26 cellular contexts compared by ENCODE assay signal in genomic region chrX:19814778-19815177, GRCh38.
DNase-seq lines count a peak whose midpoint lies in the region; ATAC-seq, FAIRE-seq and TF ChIP-seq lines count a peak whose summit lies in the region.
"Had no signal": no experiment of that assay in that cellular context is flagged by ENCODE, and none has a peak within 500 bp of the region (broad histone marks: within the 10 kb centered on the region; RNA-seq: fewer than 3 reads in every experiment).

No MANE protein-coding gene starts in this region.

- H3K36me3 ChIP-seq in neutrophil: no peaks in the 10 kb centered on the region
- no peaks in the 10 kb centered on the region for H3K36me3 ChIP-seq in hepatocyte (replicated peaks; ENCODE audit: insufficient read depth, low read depth)
- H3K36me3 ChIP-seq: left lung, Peyer's patch, thoracic aorta had no signal

- peaks cover 57% of the 10 kb centered on the region for H3K4me1 Mint-ChIP-seq in activated CD4-positive, alpha-beta T cell treated with anti-CD3 and anti-CD28 coated beads, Interleukin-2, amount 10 ng/mL, durations not matched to agents 7 days and 5 days
- H3K4me1 Mint-ChIP-seq in activated CD4-positive, alpha-beta memory T cell treated with anti-CD3 and anti-CD28 coated beads, Interleukin-2, amount 10 ng/mL, durations not matched to agents 7 days and 5 days: peaks cover 55% of the 10 kb centered on the region

- FAIRE-seq in GM12892 (lab: Jason Lieb, UNC): peak; percentile 75
- FAIRE-seq: A204.1, islet of Langerhans had no signal

- no peaks in the 10 kb centered on the region for H3K27me3 Mint-ChIP-seq in activated CD4-positive, alpha-beta T cell treated with anti-CD3 and anti-CD28 coated beads, Interleukin-2, amount 10 ng/mL, durations not matched to agents 7 days and 5 days
- H3K27me3 Mint-ChIP-seq in activated CD4-positive, alpha-beta memory T cell treated with anti-CD3 and anti-CD28 coated beads, Interleukin-2, amount 10 ng/mL, durations not matched to agents 7 days and 5 days: no peaks in the 10 kb centered on the region
- H3K27me3 Mint-ChIP-seq: stimulated activated naive CD8-positive, alpha-beta T cell treated with anti-CD3 and anti-CD28 coated beads, Interleukin-15, Interleukin-2, amounts not matched to agents 100 ng/mL and 50 ng/mL, for 24 hours had no signal

- TF ChIP-seq CTCF in neutrophil (IDR thresholded peaks at IDR 0.05) (no peak), hepatocyte (IDR thresholded peaks at IDR 0.05; ENCODE audit: poor library complexity) (no peak)

- no peaks in the 10 kb centered on the region for H4K20me1 ChIP-seq in hepatocyte (ENCODE audit: insufficient read depth, poor library complexity, severe bottlenecking)

- no peaks in the 10 kb centered on the region for H3K27me3 ChIP-seq in neutrophil
- no peaks in the 10 kb centered on the region for H3K27me3 ChIP-seq in hepatocyte
- H3K27me3 ChIP-seq: left lung, Peyer's patch had no signal

- H3K9me3 Mint-ChIP-seq in activated CD4-positive, alpha-beta T cell treated with anti-CD3 and anti-CD28 coated beads, Interleukin-2, amount 10 ng/mL, durations not matched to agents 7 days and 5 days: peaks cover 9% of the 10 kb centered on the region
- peaks cover 3% of the 10 kb centered on the region for H3K9me3 Mint-ChIP-seq in activated CD4-positive, alpha-beta memory T cell treated with anti-CD3 and anti-CD28 coated beads, Interleukin-2, amount 10 ng/mL, durations not matched to agents 7 days and 5 days

- no peaks in the 10 kb centered on the region for H3K79me2 ChIP-seq in hepatocyte

- peak overlapping the region; percentile 66 for H3K27ac Mint-ChIP-seq in activated CD4-positive, alpha-beta T cell treated with anti-CD3 and anti-CD28 coated beads, Interleukin-2, amount 10 ng/mL, durations not matched to agents 7 days and 5 days
- H3K27ac Mint-ChIP-seq in activated CD4-positive, alpha-beta memory T cell treated with anti-CD3 and anti-CD28 coated beads, Interleukin-2, amount 10 ng/mL, durations not matched to agents 7 days and 5 days: peak overlapping the region; percentile 35

- H3K4me3 Mint-ChIP-seq in activated CD4-positive, alpha-beta T cell treated with anti-CD3 and anti-CD28 coated beads, Interleukin-2, amount 10 ng/mL, durations not matched to agents 7 days and 5 days: no peak overlapping the region
- no peak overlapping the region for H3K4me3 Mint-ChIP-seq in activated CD4-positive, alpha-beta memory T cell treated with anti-CD3 and anti-CD28 coated beads, Interleukin-2, amount 10 ng/mL, durations not matched to agents 7 days and 5 days
- H3K4me3 Mint-ChIP-seq: stimulated activated naive CD8-positive, alpha-beta T cell treated with anti-CD3 and anti-CD28 coated beads, Interleukin-15, Interleukin-2, amounts not matched to agents 100 ng/mL and 50 ng/mL, for 24 hours had no signal

- no peak for DNase-seq in activated CD4-positive, alpha-beta T cell treated with anti-CD3 and anti-CD28 coated beads, Interleukin-2, amount 10 ng/mL, durations not matched to agents 7 days and 5 days
- DNase-seq in activated CD4-positive, alpha-beta T cell treated with anti-CD3 and anti-CD28 coated beads for 48 hours: no peak
- DNase-seq in GM12892 (ENCODE audit: insufficient read length): no peak
- DNase-seq in activated CD4-positive, alpha-beta memory T cell treated with anti-CD3 and anti-CD28 coated beads, Interleukin-2, amount 10 ng/mL, durations not matched to agents 7 days and 5 days: no peak
- DNase-seq in hepatocyte (ENCODE audit: low spot score): no peak
- DNase-seq: cerebellar nuclear complex; DMS53; GF-D8; NCI-H1105; NCI-H187 treated with DMSO at 0.1 percent for 48 hours; NCI-H2171 treated with DMSO at 0.1 percent for 48 hours; NCI-H510A treated with DMSO at 0.1 percent for 48 hours; occipital lobe; Peyer's patch; SIG-M5; stimulated activated CD4-positive, alpha-beta T cell treated with anti-CD3 and anti-CD28 coated beads, Interleukin-15, amount 100 ng/mL, for 24 hours; SW 1271 had no signal

- H3K4me3 ChIP-seq in neutrophil (ENCODE audit: low read depth in 1 of 2, low read length in 1 of 2) (no peak overlapping the region), hepatocyte (no peak overlapping the region)
- H3K4me3 ChIP-seq: left lung, Peyer's patch, thoracic aorta had no signal

- H3K36me3 Mint-ChIP-seq in activated CD4-positive, alpha-beta T cell treated with anti-CD3 and anti-CD28 coated beads, Interleukin-2, amount 10 ng/mL, durations not matched to agents 7 days and 5 days (ENCODE audit: low read depth): peaks cover 26% of the 10 kb centered on the region
- H3K36me3 Mint-ChIP-seq in activated CD4-positive, alpha-beta memory T cell treated with anti-CD3 and anti-CD28 coated beads, Interleukin-2, amount 10 ng/mL, durations not matched to agents 7 days and 5 days (ENCODE audit: low read depth): peaks cover 23% of the 10 kb centered on the region

- TF ChIP-seq POLR2A in GM12892 (IDR thresholded peaks at IDR 0.05; ENCODE audit: low read depth, low read length): no peak

- H3K4me1 ChIP-seq in neutrophil (ENCODE audit: control insufficient read depth in 1 of 2, insufficient read depth in 1 of 2, low read depth in 1 of 2, low read length in 1 of 2) (peaks cover 50 to 52% of the 10 kb centered on the region in 2 experiments), hepatocyte (ENCODE audit: insufficient read depth) (no peaks in the 10 kb centered on the region)
- H3K4me1 ChIP-seq: Peyer's patch had no signal

- POLR2A ChIA-PET in activated CD4-positive, alpha-beta T cell treated with anti-CD3 and anti-CD28 coated beads, Interleukin-2, amount 10 ng/mL, durations not matched to agents 7 days and 5 days (lab: Charles Lee): no interaction called here
- POLR2A ChIA-PET in activated CD4-positive, alpha-beta memory T cell treated with anti-CD3 and anti-CD28 coated beads, Interleukin-2, amount 10 ng/mL, durations not matched to agents 7 days and 5 days (lab: Charles Lee): no interaction called here

- no peaks in the 10 kb centered on the region for H3K9me3 ChIP-seq in neutrophil
- no peaks in the 10 kb centered on the region for H3K9me3 ChIP-seq in hepatocyte (ENCODE audit: low read depth)
- H3K9me3 ChIP-seq: left lung, Peyer's patch, thoracic aorta had no signal

- ATAC-seq in GM21723 (IDR thresholded peaks at IDR 0.05; ENCODE audit: unreplicated experiment): no peak
- ATAC-seq in GM18498 (IDR thresholded peaks at IDR 0.05; ENCODE audit: unreplicated experiment): no peak
- ATAC-seq: activated CD4-positive, CD25-positive, alpha-beta regulatory T cell treated with anti-CD3 and anti-CD28 coated beads, Interleukin-2, amount 50 U/mL, for 24 hours had no signal

- no peak overlapping the region for H2AFZ ChIP-seq in hepatocyte

- H3K27ac ChIP-seq in neutrophil (peak overlapping the region; percentile 79), hepatocyte (no peak overlapping the region)
- H3K27ac ChIP-seq: left lung, Peyer's patch, thoracic aorta had no signal

- no peaks in the 10 kb centered on the region for H3K9me2 ChIP-seq in hepatocyte (replicated peaks; ENCODE audit: insufficient read depth)

- H3K4me2 ChIP-seq in hepatocyte: no peak overlapping the region

- CTCF ChIA-PET in activated CD4-positive, alpha-beta T cell treated with anti-CD3 and anti-CD28 coated beads, Interleukin-2, amount 10 ng/mL, durations not matched to agents 7 days and 5 days (lab: Charles Lee): no interaction called here
- CTCF ChIA-PET in activated CD4-positive, alpha-beta memory T cell treated with anti-CD3 and anti-CD28 coated beads, Interleukin-2, amount 10 ng/mL, durations not matched to agents 7 days and 5 days (lab: Charles Lee): no interaction called here
